In the genomic region with DNA sequence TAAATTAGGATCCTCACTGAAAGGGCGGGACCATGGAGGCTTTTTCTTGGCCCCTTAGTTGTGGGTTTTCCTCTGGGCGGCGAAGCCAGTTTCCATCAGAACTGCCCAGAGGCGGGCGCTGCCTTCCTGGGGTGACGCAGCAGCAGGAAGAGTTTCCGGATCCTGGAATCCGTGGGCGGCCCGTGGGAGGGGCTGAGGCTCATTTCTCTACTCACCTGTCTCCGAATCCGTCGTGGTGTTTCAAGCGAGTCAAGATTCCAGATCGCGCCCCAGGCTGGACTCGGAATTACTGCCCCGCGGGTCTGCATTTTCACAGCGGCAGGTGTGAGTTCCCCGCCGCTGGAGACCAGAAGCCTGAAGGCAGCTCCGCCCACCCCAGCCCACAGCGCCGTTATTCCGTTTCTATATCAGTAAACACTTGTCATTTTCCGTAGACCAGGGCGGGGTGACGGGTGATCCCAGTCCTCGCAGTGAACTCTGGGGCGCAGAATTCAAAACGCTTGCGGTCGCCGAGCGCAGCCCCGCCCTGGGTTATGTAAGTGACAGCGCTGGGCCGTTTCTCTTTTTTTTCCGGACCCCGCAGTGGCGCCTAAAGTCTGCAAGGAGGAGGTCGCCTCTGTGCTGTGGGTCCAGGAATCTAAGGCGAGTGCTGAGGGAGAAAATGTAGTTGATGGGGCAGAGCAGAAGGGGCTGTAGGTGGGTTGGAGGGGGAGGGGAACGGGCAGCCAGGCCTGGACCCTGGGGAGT, we compare ENCODE assay signal across 8 cellular contexts. TPM values are rescaled to one million over a fixed set of nuclear protein-coding genes. Genes with fewer than 3 reads are reported as not detected.
DNase-seq lines count a peak whose midpoint lies in the region; ATAC-seq and TF ChIP-seq lines count a peak whose summit lies in the region.

No MANE protein-coding gene starts in this region.

- ATAC-seq in GM19395 (IDR thresholded peaks at IDR 0.05; ENCODE audit: unreplicated experiment): peak; percentile 62
- ATAC-seq in HG03558 (IDR thresholded peaks at IDR 0.05; ENCODE audit: extremely low read depth, unreplicated experiment): peak; percentile 32
- ATAC-seq in lung (ENCODE audit: insufficient read depth, low FRiP score): peak; percentile 83

- peak overlapping the region; percentile 89 for H3K4me3 Mint-ChIP-seq in activated CD4-positive, alpha-beta memory T cell treated with anti-CD3 and anti-CD28 coated beads for 36 hours

- peaks cover 0 to 19% (median 14%) of the 10 kb centered on the region in 11 experiments; a peak in 16 of 22 replicates for H3K9me3 ChIP-seq in BLaER1 treated with 17β-estradiol and CSF1 and Interleukin-3, amounts not matched to agents 10 nM and 100 nM (replicated peaks in 1 of 11)
- no peaks in the 10 kb centered on the region for H3K9me3 ChIP-seq in duodenal mucosa (ENCODE audit: control insufficient read depth in 1 of 2, low read length in 2 of 2)
- H3K9me3 ChIP-seq in lung (ENCODE audit: control insufficient read depth in 2 of 2, insufficient read depth in 1 of 2, low read length in 1 of 2): peaks cover 0 to 3% of the 10 kb centered on the region in 2 donors

- no peak for TF ChIP-seq CTCF in lung (IDR thresholded peaks at IDR 0.05; ENCODE audit: control extremely low read depth, extremely low read depth)

- H3K27ac Mint-ChIP-seq in activated CD4-positive, alpha-beta memory T cell treated with anti-CD3 and anti-CD28 coated beads for 36 hours: peak overlapping the region; percentile 83

- H3K27ac ChIP-seq in BLaER1 treated with 17β-estradiol and CSF1 and Interleukin-3, amounts not matched to agents 10 nM and 100 nM: peak overlapping the region; percentile 89 to 98 (median 93)
- peak overlapping the region; percentile 98 for H3K27ac ChIP-seq in duodenal mucosa (ENCODE audit: low read depth, low read length)
- peak overlapping the region; percentile 94 to 98 for H3K27ac ChIP-seq in lung (ENCODE audit: low read depth in 1 of 2, low read length in 1 of 2)

- POLR2A ChIA-PET in activated CD4-positive, alpha-beta memory T cell treated with anti-CD3 and anti-CD28 coated beads for 36 hours (lab: Charles Lee): interaction anchor here (0.9 to 3.1 kb wide), 8 partner anchors 13 to 169 kb away, joined by 3 to 31 read pairs (median 4); no protein-coding TSS in a partner anchor

- peak overlapping the region; percentile 65 to 88 (median 80) for H3K4me3 ChIP-seq in BLaER1 treated with 17β-estradiol and CSF1 and Interleukin-3, amounts not matched to agents 10 nM and 100 nM
- peak overlapping the region; percentile 85 to 86 for H3K4me3 ChIP-seq in duodenal mucosa (ENCODE audit: low read depth in 1 of 2, low read length in 2 of 2)
- peak overlapping the region; percentile 66 for H3K4me3 ChIP-seq in lung

- H3K4me1 Mint-ChIP-seq in activated CD4-positive, alpha-beta memory T cell treated with anti-CD3 and anti-CD28 coated beads for 36 hours (ENCODE audit: low read depth): peaks cover 53% of the 10 kb centered on the region

- peaks cover 26% of the 10 kb centered on the region for H3K36me3 Mint-ChIP-seq in activated CD4-positive, alpha-beta memory T cell treated with anti-CD3 and anti-CD28 coated beads for 36 hours

- H4K20me1 ChIP-seq in BLaER1 treated with 17β-estradiol and CSF1 and Interleukin-3, amounts not matched to agents 10 nM and 100 nM: no peaks in the 10 kb centered on the region; a peak in 1 of 22 replicates

- intact Hi-C loops in activated CD4-positive, alpha-beta memory T cell treated with anti-CD3 and anti-CD28 coated beads for 36 hours (cut with micrococcal nuclease): loop anchor here (1.0 to 2.0 kb wide), 5 partner anchors 39 to 170 kb away; a partner anchor contains a TSS

- CTCF ChIA-PET in activated CD4-positive, alpha-beta memory T cell treated with anti-CD3 and anti-CD28 coated beads for 36 hours (lab: Charles Lee): interaction anchor here (0.7 to 7.7 kb wide), 14 partner anchors 10 to 284 kb away, joined by 3 to 161 read pairs (median 6); a partner anchor contains a TSS

- H3K27me3 ChIP-seq in BLaER1 treated with 17β-estradiol and CSF1 and Interleukin-3, amounts not matched to agents 10 nM and 100 nM: no peaks in the 10 kb centered on the region
- H3K27me3 ChIP-seq in duodenal mucosa (ENCODE audit: control insufficient read depth in 1 of 2, insufficient read depth in 2 of 2, low read length in 2 of 2) (no peaks in the 10 kb centered on the region), lung (ENCODE audit: control insufficient read depth, insufficient read depth) (no peaks in the 10 kb centered on the region)

- H3K9ac ChIP-seq in BLaER1 treated with 17β-estradiol and CSF1 and Interleukin-3, amounts not matched to agents 10 nM and 100 nM: peak overlapping the region; percentile 87 to 96 (median 90)
- H3K9ac ChIP-seq in duodenal mucosa (ENCODE audit: low read depth in 1 of 2, low read length in 2 of 2): peak overlapping the region; percentile 86 to 92

- peak overlapping the region; percentile 72 to 91 (median 87) for H3K4me2 ChIP-seq in BLaER1 treated with 17β-estradiol and CSF1 and Interleukin-3, amounts not matched to agents 10 nM and 100 nM

- H3K4me1 ChIP-seq in BLaER1 treated with 17β-estradiol and CSF1 and Interleukin-3, amounts not matched to agents 10 nM and 100 nM: peaks cover 35 to 58% (median 51%) of the 10 kb centered on the region in 10 experiments
- H3K4me1 ChIP-seq in duodenal mucosa (ENCODE audit: control insufficient read depth in 1 of 2, insufficient read depth in 2 of 2, low read length in 2 of 2): peaks cover 26 to 27% of the 10 kb centered on the region in 2 donors
- H3K4me1 ChIP-seq in lung (ENCODE audit: control insufficient read depth in 2 of 2, insufficient read depth in 2 of 2, low read length in 2 of 2): peaks cover 0 to 18% of the 10 kb centered on the region in 2 donors

- DNase-seq in NCI-H82 treated with DMSO at 0.1 percent for 48 hours (lab: John Stamatoyannopoulos, UW; ENCODE audit: unreplicated experiment) (peak; percentile 15), lung (ENCODE audit: low spot score) (peak; percentile 94)
- DNase-seq in activated CD4-positive, alpha-beta memory T cell treated with anti-CD3 and anti-CD28 coated beads for 36 hours: peak; percentile 97
- DNase-seq in stimulated activated CD4-positive, alpha-beta T cell treated with anti-CD3 and anti-CD28 coated beads, TNF-alpha, amount 100 ng/mL, for 24 hours (ENCODE audit: low read depth in 3 of 3): peak; percentile 81 to 91 (median 85)

- 0 to 1% methylated on average over 45 of the region's 45 CpGs for WGBS in lung, 2 donors

- peaks cover 0 to 22% (median 5%) of the 10 kb centered on the region in 11 experiments; a peak in 12 of 22 replicates for H3K36me3 ChIP-seq in BLaER1 treated with 17β-estradiol and CSF1 and Interleukin-3, amounts not matched to agents 10 nM and 100 nM
- peaks cover 4 to 7% of the 10 kb centered on the region in 2 donors for H3K36me3 ChIP-seq in duodenal mucosa (ENCODE audit: control insufficient read depth in 1 of 2, insufficient read depth in 2 of 2, low read length in 2 of 2)
- H3K36me3 ChIP-seq in lung (ENCODE audit: control insufficient read depth in 2 of 2, insufficient read depth in 2 of 2, low read length in 2 of 2): no peaks in the 10 kb centered on the region

- peaks cover 5% of the 10 kb centered on the region for H3K9me3 Mint-ChIP-seq in activated CD4-positive, alpha-beta memory T cell treated with anti-CD3 and anti-CD28 coated beads for 36 hours

- H3K27me3 Mint-ChIP-seq in activated CD4-positive, alpha-beta memory T cell treated with anti-CD3 and anti-CD28 coated beads for 36 hours: no peaks in the 10 kb centered on the region

RNA-seq across cellular contexts. Expression of a gene that starts 27.2 kb away (rescaled TPM):
- total RNA-seq in activated CD4-positive, alpha-beta memory T cell treated with anti-CD3 and anti-CD28 coated beads for 36 hours: under 1 TPM in 1 of 2 experiments, not detected in 1; 0.52 TPM
- total RNA-seq in lung: 10 to 100 TPM in 1 of 2 donors, 1 to 10 TPM in 1; 2.2 to 19.5 TPM
- polyA plus RNA-seq in lung: 1 to 10 TPM; 1.5 to 2.5 TPM

RNA-seq across cellular contexts. Expression of a gene that starts 39.3 kb away (rescaled TPM):
- 10 to 100 TPM; 93.0 to 93.1 TPM for total RNA-seq in activated CD4-positive, alpha-beta memory T cell treated with anti-CD3 and anti-CD28 coated beads for 36 hours
- 1 to 10 TPM; 5.4 to 9.4 TPM for total RNA-seq in lung
- 1 to 10 TPM; 4.1 to 4.9 TPM for polyA plus RNA-seq in lung

RNA-seq across cellular contexts. Expression of a gene that starts 40.1 kb away (rescaled TPM):
- 10 to 100 TPM; 44.5 to 50.5 TPM for total RNA-seq in activated CD4-positive, alpha-beta memory T cell treated with anti-CD3 and anti-CD28 coated beads for 36 hours
- 10 to 100 TPM; 20.0 to 32.8 TPM for total RNA-seq in lung
- 10 to 100 TPM; 11.0 to 14.3 TPM for polyA plus RNA-seq in lung

RNA-seq across cellular contexts. Expression of a gene that starts 58.9 kb away (rescaled TPM):
- total RNA-seq in activated CD4-positive, alpha-beta memory T cell treated with anti-CD3 and anti-CD28 coated beads for 36 hours: not detected
- not detected for total RNA-seq in lung
- not detected for polyA plus RNA-seq in lung

Comparison
In these comparisons a context has a peak if more than half of its experiments do, and no peak if none do; other contexts are left out.
1. Peak in every context shown above with its lines: DNase-seq, ATAC-seq, H3K4me3 ChIP-seq and H3K27ac ChIP-seq.
2. ATAC-seq: peak in every context shown above with its lines; median percentile 83 in lung; 62 in GM19395; 32 in HG03558.
3. DNase-seq: peak in every context shown above with its lines; median percentile 97 in activated CD4-positive, alpha-beta memory T cell treated with anti-CD3 and anti-CD28 coated beads for 36 hours; 94 in lung; 85 in stimulated activated CD4-positive, alpha-beta T cell treated with anti-CD3 and anti-CD28 coated beads, TNF-alpha, amount 100 ng/mL, for 24 hours; 15 in NCI-H82 treated with DMSO at 0.1 percent for 48 hours.
4. RNA of a gene that starts 39.3 kb away (total RNA-seq): 93.0 to 93.1 TPM in activated CD4-positive, alpha-beta memory T cell treated with anti-CD3 and anti-CD28 coated beads for 36 hours; 5.4 to 9.4 TPM in lung; every median in the first group is over 4 times any median in the second.